Comparison of ENCODE assay signal across 19 cellular contexts in genomic region chr10:6624392-6624791, GRCh38. TPM values are rescaled to one million over a fixed set of nuclear protein-coding genes. Genes with fewer than 3 reads are reported as not detected.
DNase-seq lines count a peak whose midpoint lies in the region; ATAC-seq, FAIRE-seq and TF ChIP-seq lines count a peak whose summit lies in the region.
"Had no signal": no experiment of that assay in that cellular context is flagged by ENCODE, and none has a peak within 500 bp of the region (broad histone marks: within the 10 kb centered on the region; RNA-seq: fewer than 3 reads in every experiment).

No MANE protein-coding gene starts in this region.

- H3K14ac ChIP-seq in H1 (ENCODE audit: insufficient read length): no peak overlapping the region

- peak overlapping the region; percentile 1; the same call in 1 of the 2 replicates for H2BK5ac ChIP-seq in H1 (ENCODE audit: low read depth, low read length)

- H3K36me3 Mint-ChIP-seq in activated naive CD8-positive, alpha-beta T cell: peaks cover 36% of the 10 kb centered on the region
- H3K36me3 Mint-ChIP-seq in activated naive CD8-positive, alpha-beta T cell treated with anti-CD3 and anti-CD28 coated beads for 36 hours: peaks cover 26% of the 10 kb centered on the region

- DNase-seq in activated naive CD8-positive, alpha-beta T cell treated with anti-CD3 and anti-CD28 coated beads for 36 hours: no peak
- DNase-seq in H1 (ENCODE audit: low read depth in 1 of 2, low spot score in 2 of 2): no peak
- peak; percentile 84 for DNase-seq in renal cortical epithelial cell (ENCODE audit: low read depth)
- no peak for DNase-seq in NCI-H1092 (lab: John Stamatoyannopoulos, UW)
- no peak for DNase-seq in iPS-NIHi11 (ENCODE audit: low spot score)
- DNase-seq: 8988T; AML-193; Caco-2; CD8-positive, alpha-beta memory T cell; DND-41; GDM1; H7; HFFc6 had no signal

- no peak overlapping the region for H3K23ac ChIP-seq in H1 (ENCODE audit: insufficient read length)

- 43% methylated on average over 3 of the region's 3 CpGs; no CpG with 5 or more reads in 1 of the 2 experiments for WGBS in H1 (ENCODE audit: extremely low coverage in 1 of 2, insufficient coverage in 1 of 2, insufficient read length in 1 of 2, insufficient replicate concordance in 2 of 2, low coverage in 1 of 2, low lambda C conversion rate in 2 of 2, missing lambda C conversion rate in 1 of 2), 2 experiments

- peaks cover 43% of the 10 kb centered on the region for H3K4me1 Mint-ChIP-seq in activated naive CD8-positive, alpha-beta T cell (ENCODE audit: low read depth)
- H3K4me1 Mint-ChIP-seq in activated naive CD8-positive, alpha-beta T cell treated with anti-CD3 and anti-CD28 coated beads for 36 hours: peaks cover 26% of the 10 kb centered on the region

- H3K9ac ChIP-seq in H1 (replicated peaks in 1 of 4; ENCODE audit: extremely low read depth in 1 of 4, low read depth in 3 of 4, low read length in 3 of 4): no peak overlapping the region
- H3K9ac ChIP-seq: BLaER1 had no signal

- H3K79me1 ChIP-seq in H1 (ENCODE audit: low read depth, low read length): no peaks in the 10 kb centered on the region

- H2BK15ac ChIP-seq in H1 (ENCODE audit: low read length): no peak overlapping the region

- no peaks in the 10 kb centered on the region for H3K27me3 ChIP-seq in H1 (replicated peaks in 1 of 4; ENCODE audit: control insufficient read depth in 3 of 4, extremely low read depth in 1 of 4, insufficient read depth in 3 of 4, low read length in 3 of 4)
- H3K27me3 ChIP-seq: BLaER1 had no signal

- H3K27ac Mint-ChIP-seq in activated naive CD8-positive, alpha-beta T cell: no peak overlapping the region
- H3K27ac Mint-ChIP-seq in activated naive CD8-positive, alpha-beta T cell treated with anti-CD3 and anti-CD28 coated beads for 36 hours: no peak overlapping the region
- H3K27ac Mint-ChIP-seq: HFFc6 had no signal

- no peaks in the 10 kb centered on the region for H4K20me1 ChIP-seq in H1 (replicated peaks in 1 of 2; ENCODE audit: control insufficient read depth in 1 of 2, insufficient read depth in 2 of 2, low read length in 2 of 2)
- H4K20me1 ChIP-seq: BLaER1 had no signal

- H2BK120ac ChIP-seq in H1 (replicated peaks; ENCODE audit: low read depth, low read length): no peak overlapping the region

- H4K8ac ChIP-seq in H1 (ENCODE audit: extremely low read depth, insufficient read depth, low read length): no peak overlapping the region

- peaks cover 0 to 15% (median 8%) of the 10 kb centered on the region in 4 experiments; a peak in 3 of 7 replicates for H3K4me1 ChIP-seq in H1 (replicated peaks in 1 of 4; ENCODE audit: control insufficient read depth in 3 of 4, insufficient read depth in 4 of 4, low read length in 3 of 4)
- H3K4me1 ChIP-seq: Caco-2 had no signal

- H2BK12ac ChIP-seq in H1 (ENCODE audit: low read depth, low read length): no peak overlapping the region

- peak overlapping the region in 1 of 2 experiments; percentile 27; a peak in 1 of 4 replicates for H3K4me2 ChIP-seq in H1 (ENCODE audit: insufficient read depth in 1 of 2, low read depth in 2 of 2, low read length in 2 of 2)
- H3K4me2 ChIP-seq: BLaER1 had no signal

- no peaks in the 10 kb centered on the region for H3K9me3 Mint-ChIP-seq in activated naive CD8-positive, alpha-beta T cell (ENCODE audit: low read depth)
- H3K9me3 Mint-ChIP-seq in activated naive CD8-positive, alpha-beta T cell treated with anti-CD3 and anti-CD28 coated beads for 36 hours: no peaks in the 10 kb centered on the region
- H3K9me3 Mint-ChIP-seq: CD8-positive, alpha-beta memory T cell; HFFc6 had no signal

- no peaks in the 10 kb centered on the region for H3K23me2 ChIP-seq in H1 (ENCODE audit: low read depth, low read length)

- H3K4me3 Mint-ChIP-seq in activated naive CD8-positive, alpha-beta T cell: peak overlapping the region; percentile 11
- no peak overlapping the region for H3K4me3 Mint-ChIP-seq in activated naive CD8-positive, alpha-beta T cell treated with anti-CD3 and anti-CD28 coated beads for 36 hours
- H3K4me3 Mint-ChIP-seq: CD8-positive, alpha-beta memory T cell; HFFc6 had no signal

- no peak overlapping the region for H4K5ac ChIP-seq in H1 (ENCODE audit: insufficient read length, low read depth, low read length)

- no peak for FAIRE-seq in H1 (lab: Jason Lieb, UNC)
- FAIRE-seq: GM12892, HepG2, HTR-8/SVneo had no signal

- TF ChIP-seq EP300 in H1 (IDR thresholded peaks at IDR 0.05; ENCODE audit: borderline replicate concordance in 1 of 2, low read depth in 2 of 2, low read length in 2 of 2): no peak

- H2AK5ac ChIP-seq in H1 (ENCODE audit: low read depth, low read length): no peak overlapping the region

- POLR2A ChIA-PET in H1 (lab: Charles Lee; ENCODE audit: partially characterized antibody): no interaction called here

- H3K27me3 Mint-ChIP-seq in activated naive CD8-positive, alpha-beta T cell: no peaks in the 10 kb centered on the region
- no peaks in the 10 kb centered on the region for H3K27me3 Mint-ChIP-seq in activated naive CD8-positive, alpha-beta T cell treated with anti-CD3 and anti-CD28 coated beads for 36 hours

- CTCF ChIA-PET in H1 (lab: Charles Lee; ENCODE audit: partially characterized antibody): no interaction called here

- H3K4ac ChIP-seq in H1 (replicated peaks; ENCODE audit: insufficient read length, low read depth, low read length): no peak overlapping the region

- TF ChIP-seq POLR2A in H1 (IDR thresholded peaks at IDR 0.05; ENCODE audit: control extremely low read depth in 1 of 2, low read depth in 2 of 2, low read length in 2 of 2): no peak

- no peak for TF ChIP-seq CTCF in H1 (IDR thresholded peaks at IDR 0.05; ENCODE audit: control extremely low read depth in 1 of 3, insufficient read depth in 1 of 3, low read depth in 1 of 3, low read length in 3 of 3)

- no peak overlapping the region for H3K27ac ChIP-seq in H1 (ENCODE audit: low read depth, low read length)
- H3K27ac ChIP-seq: BLaER1 had no signal

- H3K18ac ChIP-seq in H1 (ENCODE audit: extremely low read depth, low read length): 0 out of 2 replicates have a peak overlapping the region, but pooled peaks have one; percentile 40

- H3K79me2 ChIP-seq in H1 (ENCODE audit: control insufficient read depth in 1 of 2, insufficient read depth in 2 of 2, low read length in 2 of 2): no peaks in the 10 kb centered on the region

- no peak for ATAC-seq in GM18511 (IDR thresholded peaks at IDR 0.05; ENCODE audit: unreplicated experiment)
- ATAC-seq: HepG2 had no signal

- H3K56ac ChIP-seq in H1 (replicated peaks; ENCODE audit: insufficient read length, low read depth, low read length): no peak overlapping the region

- no peak overlapping the region for H2AFZ ChIP-seq in H1 (ENCODE audit: low read length)

- H3K4me3 ChIP-seq in H1 (ENCODE audit: extremely low read depth in 1 of 4, insufficient read depth in 2 of 4, low read depth in 3 of 4, low read length in 4 of 4): no peak overlapping the region
- H3K4me3 ChIP-seq: BLaER1 had no signal

- H2BK20ac ChIP-seq in H1 (ENCODE audit: low read length): peak overlapping the region; percentile 38; the same call in 1 of the 2 replicates

- no peak overlapping the region for H4K91ac ChIP-seq in H1 (replicated peaks; ENCODE audit: insufficient read length, low read length)

- no peak for TF ChIP-seq RAD21 in H1 (IDR thresholded peaks at IDR 0.05 in 1 of 2, conservative IDR thresholded peaks at IDR 0.05 in 1 of 2; ENCODE audit: low read depth in 2 of 2, low read length in 2 of 2)

- no peaks in the 10 kb centered on the region for H3K9me3 ChIP-seq in H1 (ENCODE audit: insufficient read depth in 2 of 2, low read depth in 1 of 2, low read length in 1 of 2)
- H3K9me3 ChIP-seq: BLaER1, Caco-2 had no signal

- H3K36me3 ChIP-seq in H1 (ENCODE audit: control insufficient read depth in 2 of 4, insufficient read depth in 4 of 4, low read length in 3 of 4): no peaks in the 10 kb centered on the region
- H3K36me3 ChIP-seq: BLaER1 had no signal

TF ChIP-seq in H1, 55 proteins besides CTCF, POLR2A, EP300 and RAD21:
- TF ChIP-seq SRF (IDR thresholded peaks at IDR 0.05; ENCODE audit: low read depth, low read length) (no peak), CTBP2 (IDR thresholded peaks at IDR 0.05; ENCODE audit: borderline replicate concordance, insufficient read depth, insufficient read length, low read length) (no peak), ATF3 (IDR thresholded peaks at IDR 0.05; ENCODE audit: insufficient read depth, low read depth, low read length) (no peak)
- TF ChIP-seq, protein P1, sequence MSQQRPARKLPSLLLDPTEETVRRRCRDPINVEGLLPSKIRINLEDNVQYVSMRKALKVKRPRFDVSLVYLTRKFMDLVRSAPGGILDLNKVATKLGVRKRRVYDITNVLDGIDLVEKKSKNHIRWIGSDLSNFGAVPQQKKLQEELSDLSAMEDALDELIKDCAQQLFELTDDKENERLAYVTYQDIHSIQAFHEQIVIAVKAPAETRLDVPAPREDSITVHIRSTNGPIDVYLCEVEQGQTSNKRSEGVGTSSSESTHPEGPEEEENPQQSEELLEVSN (IDR thresholded peaks at IDR 0.05): peak; percentile 2; the same call in 1 of the 2 replicates
TF ChIP-seq in H1: peak in this region for 1.

RNA-seq across cellular contexts. Expression of gene PRKCQ, which starts 44.3 kb away (rescaled TPM):
- total RNA-seq in activated naive CD8-positive, alpha-beta T cell treated with anti-CD3 and anti-CD28 coated beads for 36 hours: 10 to 100 TPM; 44.9 to 45.9 TPM
- 21.4 and 22.6 TPM in 2 replicates for total RNA-seq in H1 (2021; fragmentation: NEBNext Ultra II Directional; extraction: Animal tissue kit (Norgen Biotek cat#: 25700))
- 6.8 and 9.1 TPM in 2 replicates for polyA plus RNA-seq in H1 (2011; rRNA removed)
- polyA plus RNA-seq in H1 (2011; cell fraction: cytosol; rRNA removed): 11.8 TPM
- 12.2 TPM for polyA plus RNA-seq in H1 (2011; cell fraction: nucleus; rRNA removed)
- polyA plus RNA-seq in H1 (2012, experiment 1 of 2): 13.8 to 17.4 TPM (median 15.2 TPM) in 4 replicates
- polyA plus RNA-seq in H1 (2012, experiment 2 of 2): 4.0 TPM
- polyA plus RNA-seq in H1 (2013, experiment 1 of 2): 17.3 TPM
- polyA plus RNA-seq in H1 (2013, experiment 2 of 2): 16.3 TPM
- 25.4 and 30.1 TPM in 2 replicates for polyA minus RNA-seq in H1 (2011; rRNA and poly(A)+ RNA removed)
- 8.9 TPM for polyA minus RNA-seq in H1 (2011; cell fraction: cytosol; rRNA and poly(A)+ RNA removed)
- 27.3 TPM for polyA minus RNA-seq in H1 (2011; cell fraction: nucleus; rRNA and poly(A)+ RNA removed)
- 5.2 and 23.9 TPM in 2 replicates for total RNA-seq in renal cortical epithelial cell
- total RNA-seq: HFFc6 had no signal
